In genomic region chr18:69817335-69817935, GRCh38 we compare ENCODE assay signal across 18 cellular contexts.
DNase-seq lines count a peak whose midpoint lies in the region; ATAC-seq and TF ChIP-seq lines count a peak whose summit lies in the region.
"Had no signal": no experiment of that assay in that cellular context is flagged by ENCODE, and none has a peak within 500 bp of the region (broad histone marks: within the 10 kb centered on the region; RNA-seq: fewer than 3 reads in every experiment).

No MANE protein-coding gene starts in this region.

- H3K9me3 ChIP-seq in breast epithelium, result no peaks in the 10 kb centered on the region
- H3K9me3 ChIP-seq in thyroid gland, result no peaks in the 10 kb centered on the region

- POLR2A ChIA-PET in MCF 10A (lab: Yijun Ruan, JAX), result no interaction called here

- no peaks in the 10 kb centered on the region for H3K36me3 Mint-ChIP-seq in MCF 10A (ENCODE audit: insufficient read depth, unreplicated experiment)
- H3K36me3 Mint-ChIP-seq in activated naive CD8-positive, alpha-beta T cell treated with anti-CD3 and anti-CD28 coated beads for 36 hours, result peaks cover 23% of the 10 kb centered on the region

- TF ChIP-seq POLR2A in breast epithelium (IDR thresholded peaks at IDR 0.05) (no peak), thyroid gland (IDR thresholded peaks at IDR 0.05) (no peak)

- DNase-seq in MCF 10A (ENCODE audit: unreplicated experiment) (peak; percentile 46), breast epithelium (ENCODE audit: low spot score in 2 of 2) (no peak), amniotic epithelial cell (ENCODE audit: low read depth) (peak; percentile 33), foreskin fibroblast (peak; percentile 70 to 72), NCI-H1436 treated with DMSO at 0.1 percent for 48 hours (lab: John Stamatoyannopoulos, UW) (no peak), thyroid gland (no peak)
- no peak for DNase-seq in activated naive CD8-positive, alpha-beta T cell treated with anti-CD3 and anti-CD28 coated beads for 36 hours
- DNase-seq: 8988T; activated CD4-positive, alpha-beta T cell treated with anti-CD3 and anti-CD28 coated beads for 1 hour; activated T-cell treated with anti-CD3 and anti-CD28 coated beads, Interleukin-2, amount 50 U/mL, for 48 hours; aorta; effector CD8-positive, alpha-beta T cell; heart left ventricle; MV-4-11; NCI-H345; stomach had no signal

- no peaks in the 10 kb centered on the region for H3K36me3 ChIP-seq in breast epithelium
- H3K36me3 ChIP-seq in thyroid gland, result no peaks in the 10 kb centered on the region
- H3K36me3 ChIP-seq: heart left ventricle, stomach had no signal

- BruUV-seq in MCF 10A (replicated peaks; lab: Mats Ljungman, UMichigan), result no TSS peak

- H3K4me1 ChIP-seq in breast epithelium, result no peaks in the 10 kb centered on the region
- no peaks in the 10 kb centered on the region for H3K4me1 ChIP-seq in thyroid gland
- H3K4me1 ChIP-seq: heart left ventricle, stomach had no signal

- ATAC-seq in GM21723 (IDR thresholded peaks at IDR 0.05; ENCODE audit: unreplicated experiment), result no peak
- ATAC-seq: heart left ventricle had no signal

- no peaks in the 10 kb centered on the region for H3K27me3 Mint-ChIP-seq in MCF 10A (ENCODE audit: insufficient read depth, unreplicated experiment)
- no peaks in the 10 kb centered on the region for H3K27me3 Mint-ChIP-seq in activated naive CD8-positive, alpha-beta T cell treated with anti-CD3 and anti-CD28 coated beads for 36 hours

- no peak overlapping the region for H3K27ac Mint-ChIP-seq in MCF 10A (ENCODE audit: low read depth, unreplicated experiment)
- H3K27ac Mint-ChIP-seq in activated naive CD8-positive, alpha-beta T cell treated with anti-CD3 and anti-CD28 coated beads for 36 hours, result no peak overlapping the region

- no peaks in the 10 kb centered on the region for H3K9me3 Mint-ChIP-seq in MCF 10A (ENCODE audit: unreplicated experiment)
- H3K9me3 Mint-ChIP-seq in activated naive CD8-positive, alpha-beta T cell treated with anti-CD3 and anti-CD28 coated beads for 36 hours, result peaks cover 3% of the 10 kb centered on the region

- intact Hi-C loops in MCF 10A (cut with micrococcal nuclease), result no loop called here
- intact Hi-C loops in breast epithelium (cut with DNase I; ENCODE audit: low total_unique reads), result no loop called here
- intact Hi-C loops in thyroid gland (cut with DNase I), result no loop called here

- H3K27ac ChIP-seq in breast epithelium (no peak overlapping the region), thyroid gland (no peak overlapping the region)
- H3K27ac ChIP-seq: heart left ventricle, skin epidermis, stomach had no signal

- no peak overlapping the region for H3K4me3 Mint-ChIP-seq in MCF 10A (ENCODE audit: unreplicated experiment)
- H3K4me3 Mint-ChIP-seq in activated naive CD8-positive, alpha-beta T cell treated with anti-CD3 and anti-CD28 coated beads for 36 hours, result no peak overlapping the region

- CTCF ChIA-PET in MCF 10A (lab: Yijun Ruan, JAX), result interaction anchor here (0.8 kb wide), 1 partner anchor 190 kb away, joined by 3 read pairs; no protein-coding TSS in a partner anchor

- H3K4me3 ChIP-seq in breast epithelium (no peak overlapping the region), foreskin fibroblast (ENCODE audit: low read depth in 1 of 2, low read length in 2 of 2) (no peak overlapping the region), thyroid gland (replicated peaks in 1 of 3) (no peak overlapping the region)
- H3K4me3 ChIP-seq: heart left ventricle, skin epidermis, stomach had no signal

- no peaks in the 10 kb centered on the region for H3K27me3 ChIP-seq in breast epithelium
- H3K27me3 ChIP-seq in thyroid gland, result no peaks in the 10 kb centered on the region
- H3K27me3 ChIP-seq: heart left ventricle, stomach had no signal

- TF ChIP-seq CTCF in MCF 10A (IDR thresholded peaks at IDR 0.05; ENCODE audit: unreplicated experiment) (no peak), breast epithelium (IDR thresholded peaks at IDR 0.05) (no peak), foreskin fibroblast (IDR thresholded peaks at IDR 0.05; ENCODE audit: low read depth, low read length) (no peak), thyroid gland (IDR thresholded peaks at IDR 0.05) (no peak)

- H3K4me1 Mint-ChIP-seq in MCF 10A (ENCODE audit: insufficient read depth, unreplicated experiment), result no peaks in the 10 kb centered on the region
- H3K4me1 Mint-ChIP-seq in activated naive CD8-positive, alpha-beta T cell treated with anti-CD3 and anti-CD28 coated beads for 36 hours, result no peaks in the 10 kb centered on the region

- 85 to 92% methylated on average over 5 of the region's 5 CpGs for WGBS in thyroid gland, 2 donors

Comparison
In these comparisons a context has a peak if more than half of its experiments do, and no peak if none do; other contexts are left out.
1. DNase-seq: peak in MCF 10A (single experiment), amniotic epithelial cell (single experiment) and foreskin fibroblast (2 of 2); none in breast epithelium (0 of 2), NCI-H1436 treated with DMSO at 0.1 percent for 48 hours (single experiment), thyroid gland (0 of 2) and activated naive CD8-positive, alpha-beta T cell treated with anti-CD3 and anti-CD28 coated beads for 36 hours (single experiment).